Comparison of ENCODE assay signal across 12 cellular contexts in the genomic region with DNA sequence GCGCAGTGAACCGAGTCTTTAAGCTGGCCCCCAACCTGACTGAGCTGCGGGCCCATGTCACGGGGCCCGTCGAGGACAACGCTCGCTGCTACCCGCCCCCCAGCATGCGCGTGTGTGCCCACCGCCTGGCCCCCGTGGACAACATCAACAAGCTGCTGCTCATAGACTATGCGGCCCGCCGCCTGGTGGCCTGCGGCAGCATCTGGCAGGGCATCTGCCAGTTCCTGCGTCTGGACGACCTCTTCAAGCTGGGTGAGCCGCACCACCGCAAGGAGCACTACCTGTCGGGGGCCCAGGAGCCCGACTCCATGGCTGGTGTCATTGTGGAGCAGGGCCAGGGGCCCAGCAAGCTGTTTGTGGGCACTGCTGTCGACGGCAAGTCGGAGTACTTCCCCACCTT. TPM values are rescaled to one million over a fixed set of nuclear protein-coding genes. Genes with fewer than 3 reads are reported as not detected.
A peak's percentile ranks its signal among the peaks of the same experiment; 100 is the strongest.
DNase-seq lines count a peak whose midpoint lies in the region; ATAC-seq and TF ChIP-seq lines count a peak whose summit lies in the region.
"Had no signal": no experiment of that assay in that cellular context is flagged by ENCODE, and none has a peak within 500 bp of the region (broad histone marks: within the 10 kb centered on the region; RNA-seq: fewer than 3 reads in every experiment).

No MANE protein-coding gene starts in this region.

- H3K4me1 ChIP-seq in SK-N-SH (ENCODE audit: control insufficient read depth in 1 of 2, insufficient read depth in 2 of 2, low read depth in 1 of 2, low read length in 1 of 2) (peaks cover 0 to 12% of the 10 kb centered on the region in 2 experiments; a peak in 1 of 4 replicates), smooth muscle cell (ENCODE audit: low read depth) (peaks cover 6% of the 10 kb centered on the region), right atrium auricular region (peaks cover 0 to 5% of the 10 kb centered on the region in 2 donors)

- TF ChIP-seq CTCF in SK-N-SH (IDR thresholded peaks at IDR 0.05) (no peak), fibroblast of villous mesenchyme (IDR thresholded peaks at IDR 0.05; ENCODE audit: insufficient read depth, low read depth, low read length) (peak; percentile 28), smooth muscle cell (IDR thresholded peaks at IDR 0.05; ENCODE audit: borderline replicate concordance, insufficient read depth, poor library complexity, severe bottlenecking) (no peak), right atrium auricular region (IDR thresholded peaks at IDR 0.05) (no peak)
- no peak for TF ChIP-seq CTCF in activated CD8-positive, alpha-beta T cell treated with anti-CD3 and anti-CD28 coated beads for 36 hours (IDR thresholded peaks at IDR 0.05)

- CTCF ChIA-PET in SK-N-SH (lab: Yijun Ruan, JAX), result interaction anchor here (1.3 to 1.5 kb wide), 4 partner anchors 13 to 74 kb away, joined by 3 read pairs; no protein-coding TSS in a partner anchor
- CTCF ChIA-PET in activated CD8-positive, alpha-beta T cell treated with anti-CD3 and anti-CD28 coated beads for 36 hours (lab: Charles Lee), result no interaction called here

- peaks cover 6% of the 10 kb centered on the region for H3K4me1 Mint-ChIP-seq in activated CD8-positive, alpha-beta T cell treated with anti-CD3 and anti-CD28 coated beads for 36 hours (ENCODE audit: low read depth)

- 77% methylated on average over 3 of the region's 26 CpGs for WGBS in SK-N-SH (ENCODE audit: low lambda C conversion rate)
- 88% methylated on average over 26 of the region's 26 CpGs for WGBS in smooth muscle cell (ENCODE audit: low lambda C conversion rate)

- no peak overlapping the region; a peak in 1 of 4 replicates for H3K27ac ChIP-seq in SK-N-SH (ENCODE audit: low read depth in 2 of 2, low read length in 1 of 2)
- no peak overlapping the region for H3K27ac ChIP-seq in smooth muscle cell (ENCODE audit: low read depth)
- peak overlapping the region in 1 of 2 donors; percentile 35 for H3K27ac ChIP-seq in right atrium auricular region

- H3K79me2 ChIP-seq in SK-N-SH (ENCODE audit: insufficient read depth) (peaks cover 35% of the 10 kb centered on the region), smooth muscle cell (ENCODE audit: low read depth) (peaks cover 37% of the 10 kb centered on the region)

- H3K27ac Mint-ChIP-seq in activated CD8-positive, alpha-beta T cell treated with anti-CD3 and anti-CD28 coated beads for 36 hours, result no peak overlapping the region

- peaks cover 4% of the 10 kb centered on the region for H3K36me3 Mint-ChIP-seq in activated CD8-positive, alpha-beta T cell treated with anti-CD3 and anti-CD28 coated beads for 36 hours (ENCODE audit: low read depth)

- POLR2A ChIA-PET in SK-N-SH (lab: Yijun Ruan, JAX), result interaction anchor here (0.6 to 2.1 kb wide), 4 partner anchors 13 to 62 kb away, joined by 3 to 8 read pairs (median 4); a partner anchor contains a TSS
- POLR2A ChIA-PET in activated CD8-positive, alpha-beta T cell treated with anti-CD3 and anti-CD28 coated beads for 36 hours (lab: Charles Lee), result interaction anchor here (1.1 to 1.2 kb wide), 2 partner anchors 15 to 26 kb away, joined by 3 read pairs; a partner anchor contains a TSS

- DNase-seq in SK-N-SH, result peak; percentile 57
- no peak for DNase-seq in activated CD8-positive, alpha-beta T cell treated with anti-CD3 and anti-CD28 coated beads for 36 hours
- DNase-seq in fibroblast of villous mesenchyme (ENCODE audit: low read depth), result no peak
- DNase-seq in smooth muscle cell (lab: John Stamatoyannopoulos, UW; ENCODE audit: unreplicated experiment), result no peak
- DNase-seq in NCI-H187 (lab: John Stamatoyannopoulos, UW), result no peak
- no peak for DNase-seq in right atrium auricular region (ENCODE audit: low spot score)
- no peak for DNase-seq in stimulated activated CD4-positive, alpha-beta T cell treated with anti-CD3 and anti-CD28 coated beads, Interleukin-2, amount 100 ng/mL, for 24 hours
- DNase-seq: GDM1; NCI-H187 treated with DMSO at 0.1 percent for 48 hours; stimulated activated CD4-positive, alpha-beta T cell treated with anti-CD3 and anti-CD28 coated beads, Interleukin-4, amount 100 ng/mL, for 1 hour had no signal

- peaks cover 0 to 15% of the 10 kb centered on the region in 2 experiments for H3K36me3 ChIP-seq in SK-N-SH (replicated peaks in 1 of 2; ENCODE audit: control insufficient read depth in 1 of 2, insufficient read depth in 2 of 2, low read length in 1 of 2)
- no peaks in the 10 kb centered on the region for H3K36me3 ChIP-seq in smooth muscle cell (ENCODE audit: low read depth)
- H3K36me3 ChIP-seq in right atrium auricular region, result peaks cover 8% of the 10 kb centered on the region

- TF ChIP-seq RAD21 in SK-N-SH (IDR thresholded peaks at IDR 0.05; ENCODE audit: low read length), result no peak

- H4K20me1 ChIP-seq in SK-N-SH (ENCODE audit: insufficient read depth) (peaks cover 36% of the 10 kb centered on the region), smooth muscle cell (ENCODE audit: low read depth) (peaks cover 57% of the 10 kb centered on the region)

- H3K9ac ChIP-seq in SK-N-SH, result no peak overlapping the region
- H3K9ac ChIP-seq in smooth muscle cell (ENCODE audit: low read depth), result no peak overlapping the region

- TF ChIP-seq EP300 in SK-N-SH (IDR thresholded peaks at IDR 0.05; ENCODE audit: borderline replicate concordance in 1 of 2, low read depth in 1 of 2, low read length in 1 of 2), result no peak

- H2AFZ ChIP-seq in SK-N-SH (ENCODE audit: low read depth), result no peak overlapping the region
- H2AFZ ChIP-seq in smooth muscle cell (ENCODE audit: low read depth), result no peak overlapping the region

- H3K27me3 ChIP-seq in SK-N-SH (ENCODE audit: insufficient read depth) (no peaks in the 10 kb centered on the region), smooth muscle cell (ENCODE audit: low read depth) (no peaks in the 10 kb centered on the region), right atrium auricular region (no peaks in the 10 kb centered on the region)

- H3K27me3 Mint-ChIP-seq in activated CD8-positive, alpha-beta T cell treated with anti-CD3 and anti-CD28 coated beads for 36 hours, result no peaks in the 10 kb centered on the region

- peak overlapping the region; percentile 82; the same call in 1 of the 2 replicates for H3K4me2 ChIP-seq in SK-N-SH
- peak overlapping the region; percentile 88 for H3K4me2 ChIP-seq in smooth muscle cell

- H3K9me3 Mint-ChIP-seq in activated CD8-positive, alpha-beta T cell treated with anti-CD3 and anti-CD28 coated beads for 36 hours, result no peaks in the 10 kb centered on the region

- ATAC-seq in SK-N-SH treated with all-trans-retinoic acid at 6 μM for 48 hours, result no peak
- ATAC-seq in activated CD8-positive, alpha-beta T cell treated with anti-CD3 and anti-CD28 coated beads for 36 hours, result no peak
- ATAC-seq: left lobe of liver had no signal

- H3K4me3 ChIP-seq in SK-N-SH (ENCODE audit: low read depth in 2 of 2, low read length in 1 of 2) (peak overlapping the region in 1 of 2 experiments; percentile 67; a peak in 1 of 4 replicates), fibroblast of villous mesenchyme (ENCODE audit: low read depth, low read length) (peak overlapping the region; percentile 75), smooth muscle cell (peak overlapping the region; percentile 64), right atrium auricular region (no peak overlapping the region)

- no peaks in the 10 kb centered on the region for H3K9me2 ChIP-seq in SK-N-SH

- H3F3A ChIP-seq in SK-N-SH (replicated peaks; ENCODE audit: insufficient read depth) (peaks cover 4% of the 10 kb centered on the region), smooth muscle cell (ENCODE audit: low read depth) (no peaks in the 10 kb centered on the region)

- H3K4me3 Mint-ChIP-seq in activated CD8-positive, alpha-beta T cell treated with anti-CD3 and anti-CD28 coated beads for 36 hours, result peak overlapping the region; percentile 79

- intact Hi-C loops in activated CD8-positive, alpha-beta T cell treated with anti-CD3 and anti-CD28 coated beads for 36 hours (cut with micrococcal nuclease), result no loop called here

- H3K9me3 ChIP-seq in SK-N-SH (no peaks in the 10 kb centered on the region), smooth muscle cell (replicated peaks; ENCODE audit: low read depth) (no peaks in the 10 kb centered on the region), right atrium auricular region (no peaks in the 10 kb centered on the region)

RNA-seq across cellular contexts. Expression of a gene that starts 2.2 kb away (rescaled TPM):
- polyA plus RNA-seq in SK-N-SH (2012; rRNA removed), result 28.3 and 33.2 TPM in 2 replicates
- polyA plus RNA-seq in SK-N-SH (2012; cell fraction: cytosol; rRNA removed), result 7.5 and 12.2 TPM in 2 replicates
- 197 and 217 TPM in 2 replicates for polyA plus RNA-seq in SK-N-SH (2012; cell fraction: nucleus; rRNA removed)
- total RNA-seq in activated CD8-positive, alpha-beta T cell treated with anti-CD3 and anti-CD28 coated beads for 36 hours, result 10 to 100 TPM; 36.5 to 40.5 TPM
- total RNA-seq in fibroblast of villous mesenchyme, result 16.8 and 26.8 TPM in 2 replicates
- 15.1 and 33.6 TPM in 2 replicates for total RNA-seq in smooth muscle cell
- 38.2 and 60.2 TPM in 2 replicates for polyA plus RNA-seq in smooth muscle cell
- total RNA-seq in right atrium auricular region, result 1 to 10 TPM; 5.9 to 7.1 TPM

RNA-seq across cellular contexts. Expression of a gene that starts 16.4 kb away (rescaled TPM):
- polyA plus RNA-seq in SK-N-SH (2012; rRNA removed) (86.0 and 97.0 TPM in 2 replicates), smooth muscle cell (183 and 216 TPM in 2 replicates)
- 77.9 and 81.4 TPM in 2 replicates for polyA plus RNA-seq in SK-N-SH (2012; cell fraction: cytosol; rRNA removed)
- 266 and 305 TPM in 2 replicates for polyA plus RNA-seq in SK-N-SH (2012; cell fraction: nucleus; rRNA removed)
- 10 to 100 TPM; 43.6 to 47.5 TPM for total RNA-seq in activated CD8-positive, alpha-beta T cell treated with anti-CD3 and anti-CD28 coated beads for 36 hours
- total RNA-seq in fibroblast of villous mesenchyme (44.9 and 54.4 TPM in 2 replicates), smooth muscle cell (46.0 and 50.1 TPM in 2 replicates), right atrium auricular region (10 to 100 TPM; 24.3 to 41.7 TPM)

RNA-seq across cellular contexts. Expression of a gene that starts 18.8 kb away (rescaled TPM):
- polyA plus RNA-seq in SK-N-SH (2012; rRNA removed) (29.3 and 37.2 TPM in 2 replicates), smooth muscle cell (52.7 and 66.1 TPM in 2 replicates)
- 16.9 and 28.0 TPM in 2 replicates for polyA plus RNA-seq in SK-N-SH (2012; cell fraction: cytosol; rRNA removed)
- 9.8 and 16.3 TPM in 2 replicates for polyA plus RNA-seq in SK-N-SH (2012; cell fraction: nucleus; rRNA removed)
- 10 to 100 TPM; 49.8 to 50.1 TPM for total RNA-seq in activated CD8-positive, alpha-beta T cell treated with anti-CD3 and anti-CD28 coated beads for 36 hours
- total RNA-seq in fibroblast of villous mesenchyme (12.6 and 15.5 TPM in 2 replicates), smooth muscle cell (33.8 and 39.7 TPM in 2 replicates), right atrium auricular region (10 to 100 TPM; 20.1 to 32.9 TPM)

RNA-seq across cellular contexts. Expression of a gene that starts 23.4 kb away (rescaled TPM):
- polyA plus RNA-seq in SK-N-SH (2012; rRNA removed), result 403 and 408 TPM in 2 replicates
- 185 and 251 TPM in 2 replicates for polyA plus RNA-seq in SK-N-SH (2012; cell fraction: cytosol; rRNA removed)
- polyA plus RNA-seq in SK-N-SH (2012; cell fraction: nucleus; rRNA removed), result 1,346 and 1,658 TPM in 2 replicates
- 10 to 100 TPM; 76.5 TPM for total RNA-seq in activated CD8-positive, alpha-beta T cell treated with anti-CD3 and anti-CD28 coated beads for 36 hours
- total RNA-seq in fibroblast of villous mesenchyme, result 81.8 and 106 TPM in 2 replicates
- 92.2 and 98.8 TPM in 2 replicates for total RNA-seq in smooth muscle cell
- 143 and 160 TPM in 2 replicates for polyA plus RNA-seq in smooth muscle cell
- 100 to 1,000 TPM in 1 of 2 donors, 10 to 100 TPM in 1; 73.8 to 116 TPM for total RNA-seq in right atrium auricular region

RNA-seq across cellular contexts. Expression of a gene that starts 26.1 kb away (rescaled TPM):
- polyA plus RNA-seq in SK-N-SH (2012; rRNA removed), result 27.4 and 27.8 TPM in 2 replicates
- 14.0 and 22.7 TPM in 2 replicates for polyA plus RNA-seq in SK-N-SH (2012; cell fraction: cytosol; rRNA removed)
- 15.0 and 21.3 TPM in 2 replicates for polyA plus RNA-seq in SK-N-SH (2012; cell fraction: nucleus; rRNA removed)
- total RNA-seq in activated CD8-positive, alpha-beta T cell treated with anti-CD3 and anti-CD28 coated beads for 36 hours, result 10 to 100 TPM; 46.5 to 47.6 TPM
- total RNA-seq in fibroblast of villous mesenchyme, result 31.9 and 32.0 TPM in 2 replicates
- total RNA-seq in smooth muscle cell, result 28.7 and 42.1 TPM in 2 replicates
- polyA plus RNA-seq in smooth muscle cell, result 46.9 and 50.8 TPM in 2 replicates
- total RNA-seq in right atrium auricular region, result 10 to 100 TPM; 54.6 to 61.0 TPM

Comparison
In these comparisons a context has a peak if more than half of its experiments do, and no peak if none do; other contexts are left out.
1. H3K4me3 ChIP-seq: peak in fibroblast of villous mesenchyme (single experiment) and smooth muscle cell (single experiment); none in right atrium auricular region (0 of 2).